1 cellular context compared by ENCODE assay signal in the genomic region with DNA sequence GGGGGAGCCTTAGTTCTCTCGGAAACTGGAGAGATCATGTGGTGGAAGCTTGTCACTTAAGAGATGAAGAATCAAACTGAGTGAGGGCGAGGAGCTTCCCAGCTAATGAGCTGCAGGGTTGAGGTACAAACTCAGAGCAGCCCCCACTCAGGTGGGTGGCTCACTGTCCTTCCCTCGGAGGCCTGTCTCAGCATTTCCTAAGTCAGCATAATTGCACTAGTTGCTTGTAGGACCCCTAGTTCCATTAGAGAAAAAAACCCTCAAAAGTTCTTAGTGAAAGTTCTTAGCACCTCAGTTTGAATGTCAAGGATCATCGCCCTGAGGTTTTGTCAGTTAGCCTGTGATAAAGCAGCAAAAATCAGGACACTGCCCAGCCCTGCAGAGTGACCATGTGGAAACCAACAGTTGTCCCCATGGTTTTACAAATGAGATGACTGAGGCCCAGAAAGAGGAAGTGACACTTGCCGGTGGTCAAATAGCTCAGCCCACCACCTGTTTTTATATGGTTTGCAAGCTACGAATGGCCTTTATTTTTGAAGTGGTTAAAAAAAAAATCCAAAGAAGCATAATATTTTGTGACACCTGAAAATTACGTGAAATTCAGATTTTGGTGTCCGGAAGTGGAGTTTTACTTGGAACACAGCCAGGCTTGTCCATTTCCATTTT.
A peak's percentile ranks its signal among the peaks of the same experiment; 100 is the strongest.
TF ChIP-seq lines count a peak whose summit lies in the region.

No MANE protein-coding gene starts in this region.

TF ChIP-seq in GM12878, 131 proteins besides CTCF, POLR2A, EP300 and RAD21 (continued from another document):
- TF ChIP-seq, protein P1, sequence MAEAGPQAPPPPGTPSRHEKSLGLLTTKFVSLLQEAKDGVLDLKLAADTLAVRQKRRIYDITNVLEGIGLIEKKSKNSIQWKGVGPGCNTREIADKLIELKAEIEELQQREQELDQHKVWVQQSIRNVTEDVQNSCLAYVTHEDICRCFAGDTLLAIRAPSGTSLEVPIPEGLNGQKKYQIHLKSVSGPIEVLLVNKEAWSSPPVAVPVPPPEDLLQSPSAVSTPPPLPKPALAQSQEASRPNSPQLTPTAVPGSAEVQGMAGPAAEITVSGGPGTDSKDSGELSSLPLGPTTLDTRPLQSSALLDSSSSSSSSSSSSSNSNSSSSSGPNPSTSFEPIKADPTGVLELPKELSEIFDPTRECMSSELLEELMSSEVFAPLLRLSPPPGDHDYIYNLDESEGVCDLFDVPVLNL (IDR thresholded peaks at IDR 0.05; ENCODE audit: low read depth, low read length): no peak
- TF ChIP-seq BHLHE40 (IDR thresholded peaks at IDR 0.05; ENCODE audit: borderline replicate concordance in 1 of 2, low read depth in 2 of 2, low read length in 1 of 2): peak; percentile 34 to 56; a peak in 2 of 4 replicates
- TF ChIP-seq ZNF384 (IDR thresholded peaks at IDR 0.05; ENCODE audit: borderline replicate concordance, low read depth, low read length): peak; percentile 86
- peak; percentile 90 for TF ChIP-seq BCL11A (IDR thresholded peaks at IDR 0.05; ENCODE audit: low read depth, low read length)
- TF ChIP-seq HDAC2 (IDR thresholded peaks at IDR 0.05): no peak
- no peak for TF ChIP-seq ZSCAN29 (IDR thresholded peaks at IDR 0.05)
- TF ChIP-seq NFIC (IDR thresholded peaks at IDR 0.05; ENCODE audit: low read depth, low read length): peak; percentile 62; the same call in 1 of the 2 replicates
- TF ChIP-seq, protein P2, sequence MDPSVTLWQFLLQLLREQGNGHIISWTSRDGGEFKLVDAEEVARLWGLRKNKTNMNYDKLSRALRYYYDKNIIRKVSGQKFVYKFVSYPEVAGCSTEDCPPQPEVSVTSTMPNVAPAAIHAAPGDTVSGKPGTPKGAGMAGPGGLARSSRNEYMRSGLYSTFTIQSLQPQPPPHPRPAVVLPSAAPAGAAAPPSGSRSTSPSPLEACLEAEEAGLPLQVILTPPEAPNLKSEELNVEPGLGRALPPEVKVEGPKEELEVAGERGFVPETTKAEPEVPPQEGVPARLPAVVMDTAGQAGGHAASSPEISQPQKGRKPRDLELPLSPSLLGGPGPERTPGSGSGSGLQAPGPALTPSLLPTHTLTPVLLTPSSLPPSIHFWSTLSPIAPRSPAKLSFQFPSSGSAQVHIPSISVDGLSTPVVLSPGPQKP (IDR thresholded peaks at IDR 0.05; ENCODE audit: low read depth, low read length): no peak
- 0 out of 2 replicates have a peak, but pooled peaks have one; percentile 22 for TF ChIP-seq MEF2A (IDR thresholded peaks at IDR 0.05; ENCODE audit: insufficient read depth, low read depth, low read length)
- TF ChIP-seq CBX5 (IDR thresholded peaks at IDR 0.05; ENCODE audit: low read depth): no peak
- peak; percentile 87 for TF ChIP-seq TCF7 (IDR thresholded peaks at IDR 0.05; ENCODE audit: borderline replicate concordance)
- TF ChIP-seq, protein P3, sequence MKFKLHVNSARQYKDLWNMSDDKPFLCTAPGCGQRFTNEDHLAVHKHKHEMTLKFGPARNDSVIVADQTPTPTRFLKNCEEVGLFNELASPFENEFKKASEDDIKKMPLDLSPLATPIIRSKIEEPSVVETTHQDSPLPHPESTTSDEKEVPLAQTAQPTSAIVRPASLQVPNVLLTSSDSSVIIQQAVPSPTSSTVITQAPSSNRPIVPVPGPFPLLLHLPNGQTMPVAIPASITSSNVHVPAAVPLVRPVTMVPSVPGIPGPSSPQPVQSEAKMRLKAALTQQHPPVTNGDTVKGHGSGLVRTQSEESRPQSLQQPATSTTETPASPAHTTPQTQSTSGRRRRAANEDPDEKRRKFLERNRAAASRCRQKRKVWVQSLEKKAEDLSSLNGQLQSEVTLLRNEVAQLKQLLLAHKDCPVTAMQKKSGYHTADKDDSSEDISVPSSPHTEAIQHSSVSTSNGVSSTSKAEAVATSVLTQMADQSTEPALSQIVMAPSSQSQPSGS (IDR thresholded peaks at IDR 0.05; ENCODE audit: low read length): peak; percentile 42; the same call in 1 of the 2 replicates
- no peak for TF ChIP-seq ASH2L (IDR thresholded peaks at IDR 0.05; ENCODE audit: borderline replicate concordance, low read depth)
- TF ChIP-seq ZZZ3 (IDR thresholded peaks at IDR 0.05; ENCODE audit: control insufficient read depth, insufficient read length, low read depth): no peak
- TF ChIP-seq MTA2 (IDR thresholded peaks at IDR 0.05; ENCODE audit: low read depth): peak; percentile 86
- peak; percentile 81 for TF ChIP-seq DPF2 (IDR thresholded peaks at IDR 0.05)
- peak; percentile 91 for TF ChIP-seq TCF12 (IDR thresholded peaks at IDR 0.05; ENCODE audit: low read depth, low read length)
- TF ChIP-seq, protein P4, sequence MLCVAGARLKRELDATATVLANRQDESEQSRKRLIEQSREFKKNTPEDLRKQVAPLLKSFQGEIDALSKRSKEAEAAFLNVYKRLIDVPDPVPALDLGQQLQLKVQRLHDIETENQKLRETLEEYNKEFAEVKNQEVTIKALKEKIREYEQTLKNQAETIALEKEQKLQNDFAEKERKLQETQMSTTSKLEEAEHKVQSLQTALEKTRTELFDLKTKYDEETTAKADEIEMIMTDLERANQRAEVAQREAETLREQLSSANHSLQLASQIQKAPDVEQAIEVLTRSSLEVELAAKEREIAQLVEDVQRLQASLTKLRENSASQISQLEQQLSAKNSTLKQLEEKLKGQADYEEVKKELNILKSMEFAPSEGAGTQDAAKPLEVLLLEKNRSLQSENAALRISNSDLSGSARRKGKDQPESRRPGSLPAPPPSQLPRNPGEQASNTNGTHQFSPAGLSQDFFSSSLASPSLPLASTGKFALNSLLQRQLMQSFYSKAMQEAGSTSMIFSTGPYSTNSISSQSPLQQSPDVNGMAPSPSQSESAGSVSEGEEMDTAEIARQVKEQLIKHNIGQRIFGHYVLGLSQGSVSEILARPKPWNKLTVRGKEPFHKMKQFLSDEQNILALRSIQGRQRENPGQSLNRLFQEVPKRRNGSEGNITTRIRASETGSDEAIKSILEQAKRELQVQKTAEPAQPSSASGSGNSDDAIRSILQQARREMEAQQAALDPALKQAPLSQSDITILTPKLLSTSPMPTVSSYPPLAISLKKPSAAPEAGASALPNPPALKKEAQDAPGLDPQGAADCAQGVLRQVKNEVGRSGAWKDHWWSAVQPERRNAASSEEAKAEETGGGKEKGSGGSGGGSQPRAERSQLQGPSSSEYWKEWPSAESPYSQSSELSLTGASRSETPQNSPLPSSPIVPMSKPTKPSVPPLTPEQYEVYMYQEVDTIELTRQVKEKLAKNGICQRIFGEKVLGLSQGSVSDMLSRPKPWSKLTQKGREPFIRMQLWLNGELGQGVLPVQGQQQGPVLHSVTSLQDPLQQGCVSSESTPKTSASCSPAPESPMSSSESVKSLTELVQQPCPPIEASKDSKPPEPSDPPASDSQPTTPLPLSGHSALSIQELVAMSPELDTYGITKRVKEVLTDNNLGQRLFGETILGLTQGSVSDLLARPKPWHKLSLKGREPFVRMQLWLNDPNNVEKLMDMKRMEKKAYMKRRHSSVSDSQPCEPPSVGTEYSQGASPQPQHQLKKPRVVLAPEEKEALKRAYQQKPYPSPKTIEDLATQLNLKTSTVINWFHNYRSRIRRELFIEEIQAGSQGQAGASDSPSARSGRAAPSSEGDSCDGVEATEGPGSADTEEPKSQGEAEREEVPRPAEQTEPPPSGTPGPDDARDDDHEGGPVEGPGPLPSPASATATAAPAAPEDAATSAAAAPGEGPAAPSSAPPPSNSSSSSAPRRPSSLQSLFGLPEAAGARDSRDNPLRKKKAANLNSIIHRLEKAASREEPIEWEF (IDR thresholded peaks at IDR 0.05; ENCODE audit: insufficient replicate concordance, low read depth, low read length): no peak
- TF ChIP-seq TAF1 (IDR thresholded peaks at IDR 0.05; ENCODE audit: borderline replicate concordance, low read depth, low read length): no peak
- no peak for TF ChIP-seq TARDBP (IDR thresholded peaks at IDR 0.05; ENCODE audit: borderline replicate concordance)
- TF ChIP-seq GATAD2B (conservative IDR thresholded peaks at IDR 0.05; ENCODE audit: low read depth): 0 out of 2 replicates have a peak, but pooled peaks have one; percentile 62
- TF ChIP-seq, protein P5, sequence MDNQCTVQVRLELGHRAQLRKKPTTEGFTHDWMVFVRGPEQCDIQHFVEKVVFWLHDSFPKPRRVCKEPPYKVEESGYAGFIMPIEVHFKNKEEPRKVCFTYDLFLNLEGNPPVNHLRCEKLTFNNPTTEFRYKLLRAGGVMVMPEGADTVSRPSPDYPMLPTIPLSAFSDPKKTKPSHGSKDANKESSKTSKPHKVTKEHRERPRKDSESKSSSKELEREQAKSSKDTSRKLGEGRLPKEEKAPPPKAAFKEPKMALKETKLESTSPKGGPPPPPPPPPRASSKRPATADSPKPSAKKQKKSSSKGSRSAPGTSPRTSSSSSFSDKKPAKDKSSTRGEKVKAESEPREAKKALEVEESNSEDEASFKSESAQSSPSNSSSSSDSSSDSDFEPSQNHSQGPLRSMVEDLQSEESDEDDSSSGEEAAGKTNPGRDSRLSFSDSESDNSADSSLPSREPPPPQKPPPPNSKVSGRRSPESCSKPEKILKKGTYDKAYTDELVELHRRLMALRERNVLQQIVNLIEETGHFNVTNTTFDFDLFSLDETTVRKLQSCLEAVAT (IDR thresholded peaks at IDR 0.05): 0 out of 2 replicates have a peak, but pooled peaks have one; percentile 29
- TF ChIP-seq, protein P6, sequence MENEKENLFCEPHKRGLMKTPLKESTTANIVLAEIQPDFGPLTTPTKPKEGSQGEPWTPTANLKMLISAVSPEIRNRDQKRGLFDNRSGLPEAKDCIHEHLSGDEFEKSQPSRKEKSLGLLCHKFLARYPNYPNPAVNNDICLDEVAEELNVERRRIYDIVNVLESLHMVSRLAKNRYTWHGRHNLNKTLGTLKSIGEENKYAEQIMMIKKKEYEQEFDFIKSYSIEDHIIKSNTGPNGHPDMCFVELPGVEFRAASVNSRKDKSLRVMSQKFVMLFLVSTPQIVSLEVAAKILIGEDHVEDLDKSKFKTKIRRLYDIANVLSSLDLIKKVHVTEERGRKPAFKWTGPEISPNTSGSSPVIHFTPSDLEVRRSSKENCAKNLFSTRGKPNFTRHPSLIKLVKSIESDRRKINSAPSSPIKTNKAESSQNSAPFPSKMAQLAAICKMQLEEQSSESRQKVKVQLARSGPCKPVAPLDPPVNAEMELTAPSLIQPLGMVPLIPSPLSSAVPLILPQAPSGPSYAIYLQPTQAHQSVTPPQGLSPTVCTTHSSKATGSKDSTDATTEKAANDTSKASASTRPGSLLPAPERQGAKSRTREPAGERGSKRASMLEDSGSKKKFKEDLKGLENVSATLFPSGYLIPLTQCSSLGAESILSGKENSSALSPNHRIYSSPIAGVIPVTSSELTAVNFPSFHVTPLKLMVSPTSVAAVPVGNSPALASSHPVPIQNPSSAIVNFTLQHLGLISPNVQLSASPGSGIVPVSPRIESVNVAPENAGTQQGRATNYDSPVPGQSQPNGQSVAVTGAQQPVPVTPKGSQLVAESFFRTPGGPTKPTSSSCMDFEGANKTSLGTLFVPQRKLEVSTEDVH (IDR thresholded peaks at IDR 0.05; ENCODE audit: low read depth, partially characterized antibody): no peak
- TF ChIP-seq, protein P7, sequence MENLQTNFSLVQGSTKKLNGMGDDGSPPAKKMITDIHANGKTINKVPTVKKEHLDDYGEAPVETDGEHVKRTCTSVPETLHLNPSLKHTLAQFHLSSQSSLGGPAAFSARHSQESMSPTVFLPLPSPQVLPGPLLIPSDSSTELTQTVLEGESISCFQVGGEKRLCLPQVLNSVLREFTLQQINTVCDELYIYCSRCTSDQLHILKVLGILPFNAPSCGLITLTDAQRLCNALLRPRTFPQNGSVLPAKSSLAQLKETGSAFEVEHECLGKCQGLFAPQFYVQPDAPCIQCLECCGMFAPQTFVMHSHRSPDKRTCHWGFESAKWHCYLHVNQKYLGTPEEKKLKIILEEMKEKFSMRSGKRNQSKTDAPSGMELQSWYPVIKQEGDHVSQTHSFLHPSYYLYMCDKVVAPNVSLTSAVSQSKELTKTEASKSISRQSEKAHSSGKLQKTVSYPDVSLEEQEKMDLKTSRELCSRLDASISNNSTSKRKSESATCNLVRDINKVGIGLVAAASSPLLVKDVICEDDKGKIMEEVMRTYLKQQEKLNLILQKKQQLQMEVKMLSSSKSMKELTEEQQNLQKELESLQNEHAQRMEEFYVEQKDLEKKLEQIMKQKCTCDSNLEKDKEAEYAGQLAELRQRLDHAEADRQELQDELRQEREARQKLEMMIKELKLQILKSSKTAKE (IDR thresholded peaks at IDR 0.05; ENCODE audit: low read depth, poor library complexity, severe bottlenecking): peak; percentile 30
- TF ChIP-seq RAD51 (IDR thresholded peaks at IDR 0.05): no peak
- TF ChIP-seq ATF7 (IDR thresholded peaks at IDR 0.05; ENCODE audit: low read depth): peak; percentile 59; the same call in 1 of the 2 replicates
- TF ChIP-seq SPI1 (IDR thresholded peaks at IDR 0.05; ENCODE audit: borderline replicate concordance, insufficient read depth, low read depth, low read length): peak; percentile 99
- peak; percentile 50; the same call in 1 of the 2 replicates for TF ChIP-seq BMI1 (IDR thresholded peaks at IDR 0.05; ENCODE audit: borderline replicate concordance)
- TF ChIP-seq RUNX3 (IDR thresholded peaks at IDR 0.05; ENCODE audit: low read length): peak; percentile 97
- TF ChIP-seq FOXM1 (IDR thresholded peaks at IDR 0.05; ENCODE audit: low read depth, low read length): 0 out of 2 replicates have a peak, but pooled peaks have one; percentile 21
- TF ChIP-seq YBX1 (IDR thresholded peaks at IDR 0.05): no peak
- TF ChIP-seq MEF2B (IDR thresholded peaks at IDR 0.05; ENCODE audit: partially characterized antibody, poor library complexity, severe bottlenecking): peak; percentile 48
- TF ChIP-seq BRCA1 (IDR thresholded peaks at IDR 0.05; ENCODE audit: low read depth, low read length): no peak
- no peak for TF ChIP-seq CHD4 (IDR thresholded peaks at IDR 0.05)
- peak; percentile 44; the same call in 1 of the 2 replicates for TF ChIP-seq TCF3 (IDR thresholded peaks at IDR 0.05; ENCODE audit: borderline replicate concordance, insufficient read depth, low read depth, low read length)
- peak; percentile 83 for TF ChIP-seq PAX5 (IDR thresholded peaks at IDR 0.05; ENCODE audit: borderline replicate concordance, low read depth, low read length)
- peak; percentile 40 to 60; a peak in 2 of 4 replicates for TF ChIP-seq IKZF2 (IDR thresholded peaks at IDR 0.05)
- TF ChIP-seq IKZF1 (conservative IDR thresholded peaks at IDR 0.05): peak; percentile 56
TF ChIP-seq in GM12878: peak in this region for 31.
